Comparison of ENCODE assay signal across 14 cellular contexts in the genomic region with DNA sequence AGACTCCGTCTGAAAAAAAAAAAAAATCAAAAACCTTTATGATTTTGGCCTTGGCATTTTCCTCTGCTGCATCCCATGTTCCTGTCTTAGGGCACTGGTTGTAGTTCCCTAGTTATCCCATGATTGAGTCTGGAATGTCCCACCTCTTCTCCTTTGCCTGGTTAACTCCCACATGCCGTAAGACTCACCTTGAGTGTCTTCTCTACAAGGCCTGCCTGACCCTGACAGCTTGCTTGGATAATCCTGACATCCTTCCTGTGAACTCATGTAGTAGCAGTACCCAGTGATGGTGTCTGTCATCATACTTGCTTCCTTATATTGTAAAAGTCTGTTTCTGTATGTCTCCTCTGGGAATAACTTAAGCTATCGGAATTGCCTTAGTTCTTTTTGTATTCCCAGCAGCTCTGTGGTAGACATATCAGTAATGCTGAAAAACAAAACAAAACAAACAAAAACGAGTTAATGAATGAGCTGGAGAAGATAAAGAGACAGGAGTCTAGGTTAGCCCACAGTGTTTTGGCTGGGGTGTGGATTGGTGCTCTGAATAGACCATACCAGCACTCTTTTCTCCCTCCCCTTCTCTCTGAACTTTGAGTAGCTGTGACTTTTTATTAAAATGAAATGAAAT. TPM values are rescaled to one million over a fixed set of nuclear protein-coding genes. Genes with fewer than 3 reads are reported as not detected.
A peak's percentile ranks its signal among the peaks of the same experiment; 100 is the strongest.
DNase-seq lines count a peak whose midpoint lies in the region; ATAC-seq, FAIRE-seq and TF ChIP-seq lines count a peak whose summit lies in the region.
"Had no signal": no experiment of that assay in that cellular context is flagged by ENCODE, and none has a peak within 500 bp of the region (broad histone marks: within the 10 kb centered on the region; RNA-seq: fewer than 3 reads in every experiment).

No MANE protein-coding gene starts in this region.

- DNase-seq in GM12891 (ENCODE audit: insufficient read length, low spot score) = no peak
- DNase-seq in activated CD8-positive, alpha-beta T cell treated with anti-CD3 and anti-CD28 coated beads for 36 hours = no peak
- peak; percentile 53 for DNase-seq in mesendoderm
- DNase-seq in NCI-H748 (lab: John Stamatoyannopoulos, UW; ENCODE audit: unreplicated experiment) = no peak
- no peak for DNase-seq in NCI-H1436 treated with DMSO at 0.1 percent for 48 hours (lab: John Stamatoyannopoulos, UW)
- no peak for DNase-seq in prostate gland (ENCODE audit: low spot score)
- DNase-seq: erythroblast, heart left ventricle, kidney glomerular epithelial cell, NCI-H2171, right cardiac atrium had no signal

- no peak overlapping the region for H3K18ac ChIP-seq in mesendoderm (ENCODE audit: low read length)

- H4K8ac ChIP-seq in mesendoderm (ENCODE audit: low read depth, low read length) = no peak overlapping the region

- no peak for ATAC-seq in activated CD8-positive, alpha-beta T cell treated with anti-CD3 and anti-CD28 coated beads for 36 hours
- no peak for ATAC-seq in GM19455 (IDR thresholded peaks at IDR 0.05; ENCODE audit: unreplicated experiment)
- ATAC-seq: right cardiac atrium had no signal

- H3K36me3 Mint-ChIP-seq in activated CD8-positive, alpha-beta T cell treated with anti-CD3 and anti-CD28 coated beads for 36 hours (ENCODE audit: low read depth) = peaks cover 16% of the 10 kb centered on the region

- H3K79me2 ChIP-seq in mesendoderm (ENCODE audit: control insufficient read depth, insufficient read depth, low read length) = peaks cover 26% of the 10 kb centered on the region

- H3K4me3 ChIP-seq in BLaER1 treated with 17β-estradiol and CSF1 and Interleukin-3, amounts not matched to agents 10 nM and 100 nM = no peak overlapping the region
- H3K4me3 ChIP-seq in mesendoderm (ENCODE audit: low read length) = no peak overlapping the region
- no peak overlapping the region for H3K4me3 ChIP-seq in prostate gland
- H3K4me3 ChIP-seq: heart left ventricle had no signal

- H2AK5ac ChIP-seq in mesendoderm (ENCODE audit: low read length) = no peak overlapping the region

- H3K36me3 ChIP-seq in BLaER1 treated with 17β-estradiol and CSF1 and Interleukin-3, amounts not matched to agents 10 nM and 100 nM = no peaks in the 10 kb centered on the region
- H3K36me3 ChIP-seq in mesendoderm (ENCODE audit: control insufficient read depth, insufficient read depth, low read length) (no peaks in the 10 kb centered on the region), prostate gland (no peaks in the 10 kb centered on the region)
- H3K36me3 ChIP-seq: heart left ventricle had no signal

- H3K56ac ChIP-seq in mesendoderm (ENCODE audit: low read length) = no peak overlapping the region

- H3K4me3 Mint-ChIP-seq in activated CD8-positive, alpha-beta T cell treated with anti-CD3 and anti-CD28 coated beads for 36 hours = peak overlapping the region; percentile 44

- peak overlapping the region; percentile 3 to 56 (median 32); a peak in 17 of 22 replicates for H3K4me2 ChIP-seq in BLaER1 treated with 17β-estradiol and CSF1 and Interleukin-3, amounts not matched to agents 10 nM and 100 nM
- no peak overlapping the region for H3K4me2 ChIP-seq in mesendoderm (ENCODE audit: low read length)

- H4K20me1 ChIP-seq in BLaER1 treated with 17β-estradiol and CSF1 and Interleukin-3, amounts not matched to agents 10 nM and 100 nM = peaks cover 22 to 100% (median 53%) of the 10 kb centered on the region in 11 experiments; a peak in 19 of 22 replicates

- H3K4me1 Mint-ChIP-seq in activated CD8-positive, alpha-beta T cell treated with anti-CD3 and anti-CD28 coated beads for 36 hours (ENCODE audit: low read depth) = peaks cover 86% of the 10 kb centered on the region

- H3K27ac Mint-ChIP-seq in activated CD8-positive, alpha-beta T cell treated with anti-CD3 and anti-CD28 coated beads for 36 hours = peak overlapping the region; percentile 95

- no peaks in the 10 kb centered on the region for H3K27me3 ChIP-seq in BLaER1 treated with 17β-estradiol and CSF1 and Interleukin-3, amounts not matched to agents 10 nM and 100 nM
- H3K27me3 ChIP-seq in mesendoderm (ENCODE audit: insufficient read depth, low read length, poor library complexity) = no peaks in the 10 kb centered on the region
- no peaks in the 10 kb centered on the region for H3K27me3 ChIP-seq in prostate gland (replicated peaks; ENCODE audit: insufficient read depth)
- H3K27me3 ChIP-seq: heart left ventricle had no signal

- no peak for TF ChIP-seq POLR2A in GM12891 (IDR thresholded peaks at IDR 0.05; ENCODE audit: low read depth, low read length)
- no peak for TF ChIP-seq POLR2A in prostate gland (IDR thresholded peaks at IDR 0.05)

- H3K23ac ChIP-seq in mesendoderm (ENCODE audit: low read length) = no peak overlapping the region

- POLR2A ChIA-PET in activated CD8-positive, alpha-beta T cell treated with anti-CD3 and anti-CD28 coated beads for 36 hours (lab: Charles Lee) = interaction anchor here (1.4 to 3.0 kb wide), 2 partner anchors 13 kb away, joined by 4 to 13 read pairs; no protein-coding TSS in a partner anchor

- no peaks in the 10 kb centered on the region for H3K9me3 Mint-ChIP-seq in activated CD8-positive, alpha-beta T cell treated with anti-CD3 and anti-CD28 coated beads for 36 hours

- H2BK120ac ChIP-seq in mesendoderm (ENCODE audit: low read depth, low read length) = no peak overlapping the region

- H3K79me1 ChIP-seq in mesendoderm (ENCODE audit: low read length) = peaks cover 13% of the 10 kb centered on the region

- no peak overlapping the region for H4K5ac ChIP-seq in mesendoderm (ENCODE audit: low read length)

- no peak overlapping the region for H3K9ac ChIP-seq in BLaER1 treated with 17β-estradiol and CSF1 and Interleukin-3, amounts not matched to agents 10 nM and 100 nM
- no peak overlapping the region for H3K9ac ChIP-seq in mesendoderm (ENCODE audit: low read length)

- no peak overlapping the region for H3K27ac ChIP-seq in BLaER1 treated with 17β-estradiol and CSF1 and Interleukin-3, amounts not matched to agents 10 nM and 100 nM
- no peak overlapping the region for H3K27ac ChIP-seq in mesendoderm (ENCODE audit: low read depth, low read length)
- H3K27ac ChIP-seq in prostate gland = no peak overlapping the region

- peaks cover 8 to 67% (median 15%) of the 10 kb centered on the region in 10 experiments; a peak in 18 of 20 replicates for H3K4me1 ChIP-seq in BLaER1 treated with 17β-estradiol and CSF1 and Interleukin-3, amounts not matched to agents 10 nM and 100 nM
- H3K4me1 ChIP-seq in mesendoderm (ENCODE audit: control insufficient read depth, low read depth, low read length) (peaks cover 12% of the 10 kb centered on the region), prostate gland (replicated peaks) (no peaks in the 10 kb centered on the region)

- H2BK15ac ChIP-seq in mesendoderm (replicated peaks; ENCODE audit: low read depth) = no peak overlapping the region

- intact Hi-C loops in activated CD8-positive, alpha-beta T cell treated with anti-CD3 and anti-CD28 coated beads for 36 hours (cut with micrococcal nuclease) = no loop called here
- intact Hi-C loops in prostate gland (cut with DNase I) = no loop called here

- WGBS in mesendoderm (ENCODE audit: extremely low coverage, insufficient coverage, low lambda C conversion rate) = no CpG with 5 or more reads among the region's 4 CpGs
- 76% methylated on average over 4 of the region's 4 CpGs for WGBS in prostate gland

- peak; percentile 50 for FAIRE-seq in GM12891 (lab: Jason Lieb, UNC)
- FAIRE-seq: H54 had no signal

- no peak overlapping the region for H3K4ac ChIP-seq in mesendoderm (ENCODE audit: low read depth, low read length)

- TF ChIP-seq CTCF in activated CD8-positive, alpha-beta T cell treated with anti-CD3 and anti-CD28 coated beads for 36 hours (IDR thresholded peaks at IDR 0.05) = no peak
- no peak for TF ChIP-seq CTCF in prostate gland (IDR thresholded peaks at IDR 0.05)

- no peak overlapping the region for H2BK5ac ChIP-seq in mesendoderm (ENCODE audit: low read length)

- H3K9me3 ChIP-seq in BLaER1 treated with 17β-estradiol and CSF1 and Interleukin-3, amounts not matched to agents 10 nM and 100 nM (replicated peaks in 1 of 11) = peaks cover 0 to 15% (median 7%) of the 10 kb centered on the region in 11 experiments; a peak in 8 of 22 replicates
- no peaks in the 10 kb centered on the region for H3K9me3 ChIP-seq in prostate gland
- H3K9me3 ChIP-seq: heart left ventricle had no signal

- no peaks in the 10 kb centered on the region for H3K27me3 Mint-ChIP-seq in activated CD8-positive, alpha-beta T cell treated with anti-CD3 and anti-CD28 coated beads for 36 hours

- CTCF ChIA-PET in activated CD8-positive, alpha-beta T cell treated with anti-CD3 and anti-CD28 coated beads for 36 hours (lab: Charles Lee) = interaction anchor here (2.3 kb wide), 1 partner anchor 14 kb away, joined by 10 read pairs; no protein-coding TSS in a partner anchor

TF ChIP-seq in GM12891, 5 proteins besides CTCF, POLR2A, EP300 and RAD21:
- TF ChIP-seq SPI1 (IDR thresholded peaks at IDR 0.05; ENCODE audit: low read depth, low read length) (no peak), POLR2AphosphoS5 (IDR thresholded peaks at IDR 0.05; ENCODE audit: low read depth, low read length) (no peak), PAX5 (IDR thresholded peaks at IDR 0.05; ENCODE audit: insufficient read depth, low read length, severe bottlenecking) (no peak), TAF1 (IDR thresholded peaks at IDR 0.05; ENCODE audit: low read depth, low read length) (no peak), POU2F2 (IDR thresholded peaks at IDR 0.05; ENCODE audit: low read depth, low read length) (no peak)

RNA-seq across cellular contexts. Expression of gene NEK7, which starts 15.0 kb away (rescaled TPM):
- 9.0 TPM for polyA plus RNA-seq in GM12891 (2012; ENCODE audit: low read depth, missing spikeins)
- 10 to 100 TPM; 71.4 to 76.4 TPM for total RNA-seq in activated CD8-positive, alpha-beta T cell treated with anti-CD3 and anti-CD28 coated beads for 36 hours
- polyA plus RNA-seq in mesendoderm (2013, experiment 1 of 2) = 8.6 TPM
- polyA plus RNA-seq in mesendoderm (2013, experiment 2 of 2) = 8.4 TPM
- 10 to 100 TPM; 53.3 to 70.9 TPM for total RNA-seq in prostate gland
